Comparison of ENCODE assay signal across 11 cellular contexts in genomic region chr22:20456722-20457076, GRCh38. TPM values are rescaled to one million over a fixed set of nuclear protein-coding genes. Genes with fewer than 3 reads are reported as not detected.
DNase-seq lines count a peak whose midpoint lies in the region; ATAC-seq and TF ChIP-seq lines count a peak whose summit lies in the region.
"Had no signal": no experiment of that assay in that cellular context is flagged by ENCODE, and none has a peak within 500 bp of the region (broad histone marks: within the 10 kb centered on the region; RNA-seq: fewer than 3 reads in every experiment).

No MANE protein-coding gene starts in this region.

- no peaks in the 10 kb centered on the region for H3K9me3 Mint-ChIP-seq in CD4-positive, CD25-positive, alpha-beta regulatory T cell
- H3K9me3 Mint-ChIP-seq in neural progenitor cell: no peaks in the 10 kb centered on the region
- H3K9me3 Mint-ChIP-seq: activated T-cell treated with anti-CD3 and anti-CD28 coated beads, Interleukin-2, amount 50 U/mL, for 24 hours; T-helper 1 cell treated with Interleukin-12 subunit alpha and Interleukin-12 subunit beta and Interleukin-4 antibody, amounts not matched to agents 30 μg/mL and 1 μg/mL, for 36 hours had no signal

- H3K4me1 Mint-ChIP-seq in CD4-positive, CD25-positive, alpha-beta regulatory T cell: peaks cover 11 to 49% (median 24%) of the 10 kb centered on the region in 4 donors
- peaks cover 32% of the 10 kb centered on the region for H3K4me1 Mint-ChIP-seq in neural progenitor cell

- TF ChIP-seq CTCF in OCI-LY7 (conservative IDR thresholded peaks at IDR 0.05; ENCODE audit: low read length): no peak
- no peak for TF ChIP-seq CTCF in neural progenitor cell (IDR thresholded peaks at IDR 0.05)

- POLR2A ChIA-PET in OCI-LY7 (lab: Charles Lee): interaction anchor here (0.6 to 0.9 kb wide), 2 partner anchors 39 to 470 kb away, joined by 3 read pairs; no protein-coding TSS in a partner anchor

- no peak overlapping the region for H3K4me3 Mint-ChIP-seq in CD4-positive, CD25-positive, alpha-beta regulatory T cell
- H3K4me3 Mint-ChIP-seq in neural progenitor cell: no peak overlapping the region
- H3K4me3 Mint-ChIP-seq: activated T-cell treated with anti-CD3 and anti-CD28 coated beads, Interleukin-2, amount 50 U/mL, for 24 hours; T-helper 1 cell treated with Interleukin-12 subunit alpha and Interleukin-12 subunit beta and Interleukin-4 antibody, amounts not matched to agents 30 μg/mL and 1 μg/mL, for 36 hours had no signal

- peaks cover 40% of the 10 kb centered on the region for H3K36me3 Mint-ChIP-seq in CD4-positive, CD25-positive, alpha-beta regulatory T cell
- peaks cover 36% of the 10 kb centered on the region for H3K36me3 Mint-ChIP-seq in neural progenitor cell

- no peak for ATAC-seq in CD4-positive, CD25-positive, alpha-beta regulatory T cell (ENCODE audit: low read depth in 2 of 2)
- ATAC-seq in HG03354 (IDR thresholded peaks at IDR 0.05; ENCODE audit: poor library complexity, severe bottlenecking, unreplicated experiment): no peak

- H3F3A ChIP-seq in neural progenitor cell (ENCODE audit: low read depth): peaks cover 15% of the 10 kb centered on the region

- DNase-seq in CD4-positive, CD25-positive, alpha-beta regulatory T cell: no peak
- DNase-seq in OCI-LY7 (ENCODE audit: low spot score) (no peak), neural progenitor cell (ENCODE audit: low spot score) (no peak), DMS53 treated with DMSO at 0.1 percent for 48 hours (lab: John Stamatoyannopoulos, UW; ENCODE audit: unreplicated experiment) (no peak), hepatic stellate cell (ENCODE audit: low spot score) (no peak), kidney tubule cell (ENCODE audit: low spot score) (no peak)

- no peaks in the 10 kb centered on the region for H4K20me1 ChIP-seq in OCI-LY7 (ENCODE audit: insufficient read depth, low read length)
- H4K20me1 ChIP-seq in neural progenitor cell (ENCODE audit: low read depth): peaks cover 4% of the 10 kb centered on the region

- H3K27me3 ChIP-seq in CD4-positive, CD25-positive, alpha-beta regulatory T cell (ENCODE audit: control insufficient read depth, insufficient read depth, low read length): no peaks in the 10 kb centered on the region
- H3K27me3 ChIP-seq in ectodermal cell (ENCODE audit: control insufficient read depth, insufficient read depth, low read length, poor library complexity, severe bottlenecking) (no peaks in the 10 kb centered on the region), neural progenitor cell (no peaks in the 10 kb centered on the region)

- CTCF ChIA-PET in OCI-LY7 (lab: Charles Lee; ENCODE audit: unreplicated experiment): interaction anchor here (0.6 to 1.1 kb wide), 2 partner anchors 29 to 39 kb away, joined by 3 to 6 read pairs; no protein-coding TSS in a partner anchor

- H3K4me2 ChIP-seq in OCI-LY7 (ENCODE audit: low read length) (no peak overlapping the region), neural progenitor cell (no peak overlapping the region)

- no peak overlapping the region for H3K4me3 ChIP-seq in CD4-positive, CD25-positive, alpha-beta regulatory T cell (ENCODE audit: low read depth, low read length)
- H3K4me3 ChIP-seq in OCI-LY7 (ENCODE audit: low read depth, low read length, poor library complexity, severe bottlenecking) (no peak overlapping the region), ectodermal cell (ENCODE audit: insufficient read depth, low read depth, low read length) (no peak overlapping the region), neural progenitor cell (no peak overlapping the region)
- H3K4me3 ChIP-seq: lung had no signal

- no peak overlapping the region for H3K27ac ChIP-seq in CD4-positive, CD25-positive, alpha-beta regulatory T cell (ENCODE audit: insufficient read depth, low read length, poor library complexity, severe bottlenecking)
- H3K27ac ChIP-seq in OCI-LY7 (ENCODE audit: low read depth, low read length, poor library complexity, severe bottlenecking): no peak overlapping the region
- H3K27ac ChIP-seq in ectodermal cell (ENCODE audit: insufficient read depth, low read depth, low read length, poor library complexity, severe bottlenecking): peak overlapping the region; percentile 33
- no peak overlapping the region for H3K27ac ChIP-seq in neural progenitor cell

- no TSS peak for BruUV-seq in OCI-LY7 (replicated peaks; lab: Mats Ljungman, UMichigan)

- intact Hi-C loops in OCI-LY7 (cut with micrococcal nuclease; ENCODE audit: unreplicated experiment): loop anchor here (1.0 to 10.0 kb wide), 2 partner anchors 38 to 302 kb away; partner anchors contain the start of gene CCDC188

- H3K27me3 Mint-ChIP-seq in CD4-positive, CD25-positive, alpha-beta regulatory T cell: no peaks in the 10 kb centered on the region
- H3K27me3 Mint-ChIP-seq in neural progenitor cell (ENCODE audit: insufficient read depth, low read depth): peaks cover 6% of the 10 kb centered on the region
- H3K27me3 Mint-ChIP-seq: activated T-cell treated with anti-CD3 and anti-CD28 coated beads, Interleukin-2, amount 50 U/mL, for 24 hours had no signal

- no peak overlapping the region for H3K9ac ChIP-seq in neural progenitor cell

- peak overlapping the region; percentile 47; the same call in 1 of the 2 replicates for H2AFZ ChIP-seq in OCI-LY7 (ENCODE audit: low read length)
- peak overlapping the region; percentile 92 for H2AFZ ChIP-seq in neural progenitor cell (replicated peaks)

- H3K36me3 ChIP-seq in CD4-positive, CD25-positive, alpha-beta regulatory T cell (ENCODE audit: control insufficient read depth, insufficient read depth, low read length): peaks cover 14% of the 10 kb centered on the region
- H3K36me3 ChIP-seq in OCI-LY7 (ENCODE audit: insufficient read depth, low read length): no peaks in the 10 kb centered on the region
- no peaks in the 10 kb centered on the region for H3K36me3 ChIP-seq in ectodermal cell (ENCODE audit: control insufficient read depth, insufficient read depth, low read length)
- H3K36me3 ChIP-seq in neural progenitor cell: no peaks in the 10 kb centered on the region

- H3K9me2 ChIP-seq in OCI-LY7 (ENCODE audit: insufficient read depth, low read length): no peaks in the 10 kb centered on the region

- peaks cover 15% of the 10 kb centered on the region for H3K4me1 ChIP-seq in CD4-positive, CD25-positive, alpha-beta regulatory T cell (ENCODE audit: control insufficient read depth, insufficient read depth, low read length, poor library complexity, severe bottlenecking)
- H3K4me1 ChIP-seq in OCI-LY7 (ENCODE audit: insufficient read depth, low read length, poor library complexity, severe bottlenecking) (peaks cover 6% of the 10 kb centered on the region), ectodermal cell (ENCODE audit: control insufficient read depth, insufficient read depth, low read length) (peaks cover 11% of the 10 kb centered on the region), neural progenitor cell (peaks cover 10% of the 10 kb centered on the region)

- H3K9me3 ChIP-seq in CD4-positive, CD25-positive, alpha-beta regulatory T cell (ENCODE audit: control insufficient read depth in 2 of 2, low read length in 2 of 2): no peaks in the 10 kb centered on the region
- H3K9me3 ChIP-seq in OCI-LY7 (ENCODE audit: low read length) (no peaks in the 10 kb centered on the region), ectodermal cell (ENCODE audit: control insufficient read depth, low read length) (no peaks in the 10 kb centered on the region), neural progenitor cell (ENCODE audit: low read depth) (no peaks in the 10 kb centered on the region)

- no peaks in the 10 kb centered on the region for H3K79me2 ChIP-seq in OCI-LY7 (ENCODE audit: insufficient read depth, low read depth, low read length)
- H3K79me2 ChIP-seq in neural progenitor cell (ENCODE audit: low read depth): no peaks in the 10 kb centered on the region

- peak overlapping the region in 2 of 3 donors; percentile 68 to 76 for H3K27ac Mint-ChIP-seq in CD4-positive, CD25-positive, alpha-beta regulatory T cell
- peak overlapping the region; percentile 86 for H3K27ac Mint-ChIP-seq in neural progenitor cell
- H3K27ac Mint-ChIP-seq: activated T-cell treated with anti-CD3 and anti-CD28 coated beads, Interleukin-2, amount 50 U/mL, for 24 hours; T-helper 1 cell treated with Interleukin-12 subunit alpha and Interleukin-12 subunit beta and Interleukin-4 antibody, amounts not matched to agents 30 μg/mL and 1 μg/mL, for 36 hours had no signal

- WGBS in ectodermal cell, 2 experiments: 95 to 97% methylated on average over 3 of the region's 3 CpGs

RNA-seq across cellular contexts. Expression of gene SCARF2, which starts 19.1 kb away (rescaled TPM):
- 6.9 TPM for total RNA-seq in CD4-positive, CD25-positive, alpha-beta regulatory T cell
- polyA plus RNA-seq in CD4-positive, CD25-positive, alpha-beta regulatory T cell: 1 to 10 TPM in 2 of 4 donors, under 1 TPM in 2; 0.70 to 1.8 (median 1.1) TPM
- 1.0 and 1.2 TPM in 2 replicates for total RNA-seq in OCI-LY7 (2014; rRNA removed; shearing (Covaris generic))
- 2.2 and 3.2 TPM in 2 replicates for total RNA-seq in OCI-LY7 (2022)
- polyA plus RNA-seq in ectodermal cell (2013, experiment 1 of 4): 2.6 TPM
- 3.7 TPM for polyA plus RNA-seq in ectodermal cell (2013, experiment 2 of 4)
- 3.3 TPM for polyA plus RNA-seq in ectodermal cell (2013, experiment 3 of 4)
- polyA plus RNA-seq in ectodermal cell (2013, experiment 4 of 4): 4.7 TPM
- 0.22 and 3.9 TPM in 2 replicates for total RNA-seq in neural progenitor cell (ENCODE audit: low replicate concordance)

RNA-seq across cellular contexts. Expression of gene KLHL22, which starts 38.9 kb away (rescaled TPM):
- 55.6 TPM for total RNA-seq in CD4-positive, CD25-positive, alpha-beta regulatory T cell
- polyA plus RNA-seq in CD4-positive, CD25-positive, alpha-beta regulatory T cell: 10 to 100 TPM; 40.1 to 48.1 (median 42.4) TPM
- total RNA-seq in OCI-LY7 (2014; rRNA removed; shearing (Covaris generic)): 11.4 and 14.8 TPM in 2 replicates
- 32.9 and 38.1 TPM in 2 replicates for total RNA-seq in OCI-LY7 (2022)
- polyA plus RNA-seq in ectodermal cell (2013, experiment 1 of 4): 27.7 TPM
- polyA plus RNA-seq in ectodermal cell (2013, experiment 2 of 4): 25.6 TPM
- polyA plus RNA-seq in ectodermal cell (2013, experiment 3 of 4): 15.7 TPM
- 20.9 TPM for polyA plus RNA-seq in ectodermal cell (2013, experiment 4 of 4)
- 14.3 and 31.9 TPM in 2 replicates for total RNA-seq in neural progenitor cell (ENCODE audit: low replicate concordance)

RNA-seq across cellular contexts. Expression of gene MED15, which starts 50.7 kb away (rescaled TPM):
- total RNA-seq in CD4-positive, CD25-positive, alpha-beta regulatory T cell: 397 TPM
- 10 to 100 TPM; 35.1 to 43.0 (median 38.5) TPM for polyA plus RNA-seq in CD4-positive, CD25-positive, alpha-beta regulatory T cell
- total RNA-seq in OCI-LY7 (2014; rRNA removed; shearing (Covaris generic)): 26.7 and 28.7 TPM in 2 replicates
- total RNA-seq in OCI-LY7 (2022) (62.5 and 79.2 TPM in 2 replicates), neural progenitor cell (ENCODE audit: low replicate concordance) (11.4 and 21.3 TPM in 2 replicates)
- polyA plus RNA-seq in ectodermal cell (2013, experiment 1 of 4): 53.5 TPM
- polyA plus RNA-seq in ectodermal cell (2013, experiment 2 of 4): 50.6 TPM
- 43.0 TPM for polyA plus RNA-seq in ectodermal cell (2013, experiment 3 of 4)
- 45.2 TPM for polyA plus RNA-seq in ectodermal cell (2013, experiment 4 of 4)
